In the genomic region with DNA sequence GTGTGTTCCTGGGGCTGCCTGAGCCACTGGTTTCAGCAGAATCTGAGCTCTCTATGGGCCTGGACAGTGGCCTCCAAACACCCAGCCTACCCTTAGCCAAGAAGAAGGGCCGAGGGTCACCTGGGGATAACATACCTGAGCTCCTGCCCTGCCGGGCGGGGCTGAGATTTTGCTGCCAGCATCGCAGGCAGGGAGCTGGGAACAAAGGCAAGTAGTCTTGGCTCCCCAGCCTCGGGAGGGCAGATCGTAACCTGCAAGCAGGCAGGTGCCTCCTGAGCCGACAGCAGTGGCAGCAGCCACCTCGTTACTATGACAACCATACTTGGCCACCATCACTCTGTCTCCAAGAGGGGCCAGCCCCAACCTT, we compare ENCODE assay signal across 1 cellular context.
TF ChIP-seq lines count a peak whose summit lies in the region.

No MANE protein-coding gene starts in this region.

TF ChIP-seq in GM23338, 12 proteins besides CTCF, POLR2A, EP300 and RAD21 (continued from another document):
- TF ChIP-seq, protein P1, sequence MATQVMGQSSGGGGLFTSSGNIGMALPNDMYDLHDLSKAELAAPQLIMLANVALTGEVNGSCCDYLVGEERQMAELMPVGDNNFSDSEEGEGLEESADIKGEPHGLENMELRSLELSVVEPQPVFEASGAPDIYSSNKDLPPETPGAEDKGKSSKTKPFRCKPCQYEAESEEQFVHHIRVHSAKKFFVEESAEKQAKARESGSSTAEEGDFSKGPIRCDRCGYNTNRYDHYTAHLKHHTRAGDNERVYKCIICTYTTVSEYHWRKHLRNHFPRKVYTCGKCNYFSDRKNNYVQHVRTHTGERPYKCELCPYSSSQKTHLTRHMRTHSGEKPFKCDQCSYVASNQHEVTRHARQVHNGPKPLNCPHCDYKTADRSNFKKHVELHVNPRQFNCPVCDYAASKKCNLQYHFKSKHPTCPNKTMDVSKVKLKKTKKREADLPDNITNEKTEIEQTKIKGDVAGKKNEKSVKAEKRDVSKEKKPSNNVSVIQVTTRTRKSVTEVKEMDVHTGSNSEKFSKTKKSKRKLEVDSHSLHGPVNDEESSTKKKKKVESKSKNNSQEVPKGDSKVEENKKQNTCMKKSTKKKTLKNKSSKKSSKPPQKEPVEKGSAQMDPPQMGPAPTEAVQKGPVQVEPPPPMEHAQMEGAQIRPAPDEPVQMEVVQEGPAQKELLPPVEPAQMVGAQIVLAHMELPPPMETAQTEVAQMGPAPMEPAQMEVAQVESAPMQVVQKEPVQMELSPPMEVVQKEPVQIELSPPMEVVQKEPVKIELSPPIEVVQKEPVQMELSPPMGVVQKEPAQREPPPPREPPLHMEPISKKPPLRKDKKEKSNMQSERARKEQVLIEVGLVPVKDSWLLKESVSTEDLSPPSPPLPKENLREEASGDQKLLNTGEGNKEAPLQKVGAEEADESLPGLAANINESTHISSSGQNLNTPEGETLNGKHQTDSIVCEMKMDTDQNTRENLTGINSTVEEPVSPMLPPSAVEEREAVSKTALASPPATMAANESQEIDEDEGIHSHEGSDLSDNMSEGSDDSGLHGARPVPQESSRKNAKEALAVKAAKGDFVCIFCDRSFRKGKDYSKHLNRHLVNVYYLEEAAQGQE (IDR thresholded peaks at IDR 0.05; ENCODE audit: unreplicated experiment): no peak
